In the genomic region with DNA sequence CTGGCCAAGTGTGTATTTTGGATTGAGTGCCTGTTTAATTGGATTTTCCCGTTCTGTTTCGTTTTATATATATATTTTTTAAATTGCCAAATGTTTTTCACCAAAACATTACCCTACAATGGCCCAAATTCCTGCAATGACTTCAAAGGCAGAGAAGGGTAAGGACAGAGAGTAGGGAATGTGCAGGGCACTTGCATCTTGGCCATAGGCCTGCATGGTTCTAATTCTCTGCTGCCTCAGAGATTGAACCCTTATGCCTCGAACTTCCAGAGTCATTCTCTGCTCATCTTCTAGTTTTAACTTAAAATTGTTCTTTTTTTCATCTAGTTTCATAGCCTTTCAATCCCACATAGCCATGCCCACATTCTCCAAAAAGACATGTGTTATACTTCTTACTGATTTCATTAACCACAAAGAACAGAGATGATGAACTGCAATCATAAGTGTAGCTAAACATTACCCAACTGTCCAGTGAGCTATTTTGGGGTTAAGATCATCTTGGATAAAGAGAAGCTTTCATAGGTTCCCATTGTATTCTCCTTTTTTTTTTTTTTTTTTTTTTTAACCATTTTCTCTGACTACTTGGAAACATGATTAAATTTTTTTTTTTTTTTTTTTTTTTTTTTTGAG, we compare ENCODE assay signal across 15 cellular contexts.
DNase-seq lines count a peak whose midpoint lies in the region; ATAC-seq and FAIRE-seq lines count a peak whose summit lies in the region.
"Had no signal": no experiment of that assay in that cellular context is flagged by ENCODE, and none has a peak within 500 bp of the region (broad histone marks: within the 10 kb centered on the region; RNA-seq: fewer than 3 reads in every experiment).

No MANE protein-coding gene starts in this region.

- FAIRE-seq in HTR-8/SVneo (lab: Jason Lieb, UNC), result no peak

- ATAC-seq in GM19043 (IDR thresholded peaks at IDR 0.05; ENCODE audit: low read depth, unreplicated experiment) (peak; percentile 65), HG03066 (IDR thresholded peaks at IDR 0.05; ENCODE audit: low read depth, unreplicated experiment) (peak; percentile 59)

- peak; percentile 6 for DNase-seq in OCI-M1 (lab: John Stamatoyannopoulos, UW)
- peak; percentile 72 for DNase-seq in renal cortical epithelial cell (ENCODE audit: low read depth)
- DNase-seq in stimulated activated CD8-positive, alpha-beta memory T cell treated with anti-CD3 and anti-CD28 coated beads, Interleukin-4, amount 100 ng/mL, for 48 hours, result no peak
- no peak for DNase-seq in HTR-8/SVneo (ENCODE audit: insufficient read length, low spot score)
- no peak for DNase-seq in activated CD8-positive, alpha-beta memory T cell treated with anti-CD3 and anti-CD28 coated beads for 24 hours
- DNase-seq: activated CD4-positive, alpha-beta T cell treated with anti-CD3 and anti-CD28 coated beads, Interleukin-2, amount 50 U/mL, for 4 hours; CD4-positive, alpha-beta memory T cell; heart left ventricle; NCI-H1105; NCI-H345; PC-9; small intestine; substantia nigra had no signal

Comparison
In these comparisons a context has a peak if more than half of its experiments do, and no peak if none do; other contexts are left out.
1. DNase-seq: peak in OCI-M1 (single experiment) and renal cortical epithelial cell (single experiment); none in stimulated activated CD8-positive, alpha-beta memory T cell treated with anti-CD3 and anti-CD28 coated beads, Interleukin-4, amount 100 ng/mL, for 48 hours (single experiment), HTR-8/SVneo (single experiment) and activated CD8-positive, alpha-beta memory T cell treated with anti-CD3 and anti-CD28 coated beads for 24 hours (single experiment).